ENCODE assay signal across 1 cellular context in genomic region chr12:42076976-42077375, GRCh38.
TF ChIP-seq lines count a peak whose summit lies in the region.

No MANE protein-coding gene starts in this region.

TF ChIP-seq in K562, 482 proteins besides CTCF, POLR2A, EP300 and RAD21 (continued from another document and continues in another):
- TF ChIP-seq ZBTB33 (CRISPR knock-in tag; IDR thresholded peaks at IDR 0.05), result no peak
- TF ChIP-seq CUX1 (CRISPR knock-in tag; IDR thresholded peaks at IDR 0.05), result no peak
- no peak for TF ChIP-seq SP1 (CRISPR knock-in tag; IDR thresholded peaks at IDR 0.05)
- TF ChIP-seq PYGO2 (tag; IDR thresholded peaks at IDR 0.05), result no peak
- TF ChIP-seq DLX4 (CRISPR knock-in tag; IDR thresholded peaks at IDR 0.05), result no peak
- TF ChIP-seq GTF2F1 (IDR thresholded peaks at IDR 0.05; ENCODE audit: low read depth, low read length), result no peak
- no peak for TF ChIP-seq RBM39 (optimal IDR thresholded peaks at IDR 0.05; ENCODE audit: low read depth, low read length)
- peak; percentile 70; the same call in 1 of the 2 replicates for TF ChIP-seq SPI1 (IDR thresholded peaks at IDR 0.05; ENCODE audit: borderline replicate concordance, low read depth, low read length)
- no peak for TF ChIP-seq FOXA3 (CRISPR knock-in tag; conservative IDR thresholded peaks at IDR 0.05 in 1 of 2, IDR thresholded peaks at IDR 0.05 in 1 of 2)
- no peak for TF ChIP-seq ARID2 (IDR thresholded peaks at IDR 0.05)
- no peak for TF ChIP-seq KAT8 (IDR thresholded peaks at IDR 0.05; ENCODE audit: low read depth)
- TF ChIP-seq SETDB1 (IDR thresholded peaks at IDR 0.05; ENCODE audit: low read length), result no peak
- TF ChIP-seq DDX20 (tag; IDR thresholded peaks at IDR 0.05; ENCODE audit: low read depth), result no peak
- TF ChIP-seq MEIS2 (IDR thresholded peaks at IDR 0.05; ENCODE audit: partially characterized antibody), result peak; percentile 47
- TF ChIP-seq ZSCAN32 (CRISPR knock-in tag; IDR thresholded peaks at IDR 0.05), result no peak
- TF ChIP-seq RNF219 (CRISPR knock-in tag; IDR thresholded peaks at IDR 0.05), result no peak
- no peak for TF ChIP-seq GABPB1 (CRISPR knock-in tag; IDR thresholded peaks at IDR 0.05)
- no peak for TF ChIP-seq ZNF407 (IDR thresholded peaks at IDR 0.05; ENCODE audit: low read depth)
- no peak for TF ChIP-seq HDAC6 (IDR thresholded peaks at IDR 0.05; ENCODE audit: low read depth, low read length)
- TF ChIP-seq EHMT2 (IDR thresholded peaks at IDR 0.05), result no peak; the same call in 1 of the 2 replicates
- TF ChIP-seq NBN (IDR thresholded peaks at IDR 0.05; ENCODE audit: low read depth), result no peak
- TF ChIP-seq POLR2AphosphoS2 (IDR thresholded peaks at IDR 0.05; ENCODE audit: low read length), result no peak
- no peak for TF ChIP-seq POLR3A (IDR thresholded peaks at IDR 0.05; ENCODE audit: borderline replicate concordance, extremely low read depth, insufficient read depth, insufficient read length)
- TF ChIP-seq AFF4 (CRISPR knock-in tag; IDR thresholded peaks at IDR 0.05), result no peak
- TF ChIP-seq ZNF277 (CRISPR knock-in tag; IDR thresholded peaks at IDR 0.05; ENCODE audit: borderline replicate concordance), result no peak
- TF ChIP-seq FOXA1 (IDR thresholded peaks at IDR 0.05; ENCODE audit: borderline replicate concordance), result no peak
- no peak for TF ChIP-seq RFX7 (CRISPR knock-in tag; IDR thresholded peaks at IDR 0.05)
- no peak for TF ChIP-seq VEZF1 (CRISPR knock-in tag; IDR thresholded peaks at IDR 0.05)
- no peak for TF ChIP-seq ELK1 (CRISPR knock-in tag; IDR thresholded peaks at IDR 0.05)
